In the genomic region with DNA sequence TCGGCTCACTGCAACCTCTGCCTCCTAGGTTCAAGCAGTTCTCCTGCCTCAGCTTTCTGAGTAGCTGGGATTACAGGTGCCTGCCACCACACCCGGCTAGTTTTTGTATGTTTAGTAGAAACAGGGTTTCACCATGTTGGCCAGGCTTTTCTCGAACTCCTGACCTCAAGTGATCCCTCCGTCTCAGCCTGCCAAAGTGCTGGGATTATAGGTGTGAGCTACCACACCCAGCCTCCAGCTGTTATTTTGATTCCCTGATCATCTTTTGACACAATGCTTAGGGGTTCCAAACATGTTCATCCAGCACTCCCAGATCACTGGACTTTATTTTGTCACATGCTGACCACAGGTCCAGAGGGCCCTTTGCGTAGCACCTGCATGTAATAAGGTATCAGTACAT, we compare ENCODE assay signal across 5 cellular contexts. TPM values are rescaled to one million over a fixed set of nuclear protein-coding genes. Genes with fewer than 3 reads are reported as not detected.
DNase-seq lines count a peak whose midpoint lies in the region; ATAC-seq and TF ChIP-seq lines count a peak whose summit lies in the region.
"Not testable (repeated sequence)": the region's sequence is repeated elsewhere in the genome, so short reads cannot be mapped to it uniquely, and the experiment has no call there.

No MANE protein-coding gene starts in this region.

- H3K4me3 ChIP-seq in esophagus (ENCODE audit: low read depth in 1 of 2, low read length in 2 of 2); esophagus squamous epithelium: not testable (repeated sequence)

- peak overlapping the region; percentile 70 for H3K27ac Mint-ChIP-seq in stimulated activated memory B cell treated with anti-CD40 and anti-IgM and Interleukin-4, amounts not matched to agents 10 μg/mL and 1 μg/mL and 100 μg/mL, for 72 hours

- WGBS in esophagus, 2 donors, result 62 to 64% methylated on average over 5 of the region's 5 CpGs
- WGBS in esophagus squamous epithelium, 2 donors, result 42 to 50% methylated on average over 5 of the region's 5 CpGs

- peak; percentile 57 for DNase-seq in NCI-H82 (lab: John Stamatoyannopoulos, UW)
- peak; percentile 13 for DNase-seq in activated CD8-positive, alpha-beta memory T cell treated with anti-CD3 and anti-CD28 coated beads for 24 hours
- DNase-seq in esophagus squamous epithelium (lab: John Stamatoyannopoulos, UW), result not testable (repeated sequence)

- not testable (repeated sequence) for H3K4me1 ChIP-seq in esophagus (ENCODE audit: control insufficient read depth in 2 of 2, insufficient read depth in 2 of 2, low read length in 1 of 2)
- H3K4me1 ChIP-seq in esophagus squamous epithelium, result peaks cover 0 to 25% (median 0%) of the 10 kb centered on the region in 3 donors

- not testable (repeated sequence) for H3K27me3 ChIP-seq in esophagus (ENCODE audit: control insufficient read depth in 1 of 2, insufficient read depth in 2 of 2, low read length in 2 of 2); esophagus squamous epithelium

- H3K27ac ChIP-seq in esophagus (ENCODE audit: low read depth in 2 of 2, low read length in 1 of 2), result peak overlapping the region; percentile 25 to 27
- H3K27ac ChIP-seq in esophagus squamous epithelium, result peak overlapping the region in 3 of 4 donors; percentile 23 to 58 (median 52)

- not testable (repeated sequence) for H3K36me3 ChIP-seq in esophagus (ENCODE audit: control insufficient read depth in 2 of 2, insufficient read depth in 2 of 2, low read length in 1 of 2); esophagus squamous epithelium

- intact Hi-C loops in esophagus squamous epithelium (cut with DNase I), result not testable (repeated sequence)

- TF ChIP-seq POLR2A in esophagus squamous epithelium (IDR thresholded peaks at IDR 0.05), result not testable (repeated sequence)

- H3K36me3 Mint-ChIP-seq in stimulated activated memory B cell treated with anti-CD40 and anti-IgM and Interleukin-4, amounts not matched to agents 10 μg/mL and 1 μg/mL and 100 μg/mL, for 72 hours, result not testable (repeated sequence)

- H3K9me3 ChIP-seq in esophagus (ENCODE audit: control insufficient read depth in 2 of 2, insufficient read depth in 1 of 2, low read depth in 1 of 2, low read length in 1 of 2); esophagus squamous epithelium: not testable (repeated sequence)

- H3K4me3 Mint-ChIP-seq in stimulated activated memory B cell treated with anti-CD40 and anti-IgM and Interleukin-4, amounts not matched to agents 10 μg/mL and 1 μg/mL and 100 μg/mL, for 72 hours, result not testable (repeated sequence)

- not testable (repeated sequence) for ATAC-seq in stimulated activated memory B cell treated with anti-CD40 and anti-IgM and Interleukin-4, amounts not matched to agents 10 μg/mL and 1 μg/mL and 100 μg/mL, for 72 hours

- not testable (repeated sequence) for H3K4me1 Mint-ChIP-seq in stimulated activated memory B cell treated with anti-CD40 and anti-IgM and Interleukin-4, amounts not matched to agents 10 μg/mL and 1 μg/mL and 100 μg/mL, for 72 hours

- not testable (repeated sequence) for TF ChIP-seq CTCF in esophagus squamous epithelium (IDR thresholded peaks at IDR 0.05)

- H3K27me3 Mint-ChIP-seq in stimulated activated memory B cell treated with anti-CD40 and anti-IgM and Interleukin-4, amounts not matched to agents 10 μg/mL and 1 μg/mL and 100 μg/mL, for 72 hours, result not testable (repeated sequence)

- H3K9me3 Mint-ChIP-seq in stimulated activated memory B cell treated with anti-CD40 and anti-IgM and Interleukin-4, amounts not matched to agents 10 μg/mL and 1 μg/mL and 100 μg/mL, for 72 hours, result not testable (repeated sequence)

RNA-seq across cellular contexts. Expression of gene STK24, which starts 47.7 kb away (rescaled TPM):
- polyA plus RNA-seq in esophagus, result 100 to 1,000 TPM; 104 to 122 TPM
- 100 to 1,000 TPM; 119 to 156 (median 130) TPM for total RNA-seq in esophagus squamous epithelium
